Comparison of ENCODE assay signal across 11 cellular contexts in genomic region chr12:53096089-53096741, GRCh38. TPM values are rescaled to one million over a fixed set of nuclear protein-coding genes. Genes with fewer than 3 reads are reported as not detected.
DNase-seq lines count a peak whose midpoint lies in the region; ATAC-seq, FAIRE-seq and TF ChIP-seq lines count a peak whose summit lies in the region.
"Had no signal": no experiment of that assay in that cellular context is flagged by ENCODE, and none has a peak within 500 bp of the region (broad histone marks: within the 10 kb centered on the region; RNA-seq: fewer than 3 reads in every experiment).

No MANE protein-coding gene starts in this region.

- no peak for FAIRE-seq in GM19239 (lab: Jason Lieb, UNC)
- FAIRE-seq: TTC549 had no signal

- no peak for ATAC-seq in activated T-cell treated with anti-CD3 and anti-CD28 coated beads, Interleukin-2, amount 50 U/mL, for 72 hours (replicated peaks in 1 of 2)
- no peak for ATAC-seq in central memory CD8-positive, alpha-beta T cell (replicated peaks; ENCODE audit: extremely low read depth, poor library complexity, severe bottlenecking)
- ATAC-seq in lower lobe of right lung = peak in 1 of 2 donors; percentile 22
- peak; percentile 32 for ATAC-seq in upper lobe of right lung

- H3K27me3 Mint-ChIP-seq in activated T-cell treated with anti-CD3 and anti-CD28 coated beads, Interleukin-2, amount 50 U/mL, for 72 hours (ENCODE audit: low read depth) = peaks cover 15% of the 10 kb centered on the region
- H3K27me3 Mint-ChIP-seq in central memory CD8-positive, alpha-beta T cell = peaks cover 13% of the 10 kb centered on the region

- no peak for DNase-seq in activated T-cell treated with anti-CD3 and anti-CD28 coated beads, Interleukin-2, amount 50 U/mL, for 72 hours
- DNase-seq in activated T-cell treated with anti-CD3 and anti-CD28 coated beads for 4 hours (no peak), lower lobe of right lung (no peak), upper lobe of right lung (no peak), GM19239 (ENCODE audit: insufficient read length, low spot score) (no peak), NOMO-1 treated with dmso at 0.1 percent for 144 hours (lab: John Stamatoyannopoulos, UW; ENCODE audit: unreplicated experiment) (no peak), NCI-H748 (lab: John Stamatoyannopoulos, UW; ENCODE audit: unreplicated experiment) (no peak)
- no peak for DNase-seq in central memory CD8-positive, alpha-beta T cell (ENCODE audit: low spot score in 2 of 2)
- DNase-seq: DND-41 had no signal

- no peaks in the 10 kb centered on the region for H3K9me3 Mint-ChIP-seq in activated T-cell treated with anti-CD3 and anti-CD28 coated beads, Interleukin-2, amount 50 U/mL, for 72 hours
- H3K9me3 Mint-ChIP-seq in central memory CD8-positive, alpha-beta T cell = no peaks in the 10 kb centered on the region

- peaks cover 35% of the 10 kb centered on the region for H3K4me1 Mint-ChIP-seq in activated T-cell treated with anti-CD3 and anti-CD28 coated beads, Interleukin-2, amount 50 U/mL, for 72 hours (ENCODE audit: low read depth)
- H3K4me1 Mint-ChIP-seq in central memory CD8-positive, alpha-beta T cell = peaks cover 35% of the 10 kb centered on the region

- H3K36me3 ChIP-seq in lower lobe of right lung (no peaks in the 10 kb centered on the region), upper lobe of right lung (no peaks in the 10 kb centered on the region)

- intact Hi-C loops in lower lobe of right lung (cut with DNase I) (no loop called here), upper lobe of right lung (cut with DNase I) (no loop called here)

- H3K4me1 ChIP-seq in lower lobe of right lung (peaks cover 35% of the 10 kb centered on the region), upper lobe of right lung (peaks cover 35% of the 10 kb centered on the region)

- TF ChIP-seq CTCF in lower lobe of right lung (IDR thresholded peaks at IDR 0.05) = no peak
- TF ChIP-seq CTCF in upper lobe of right lung (IDR thresholded peaks at IDR 0.05) = no peak

- no peaks in the 10 kb centered on the region for H3K27me3 ChIP-seq in lower lobe of right lung (ENCODE audit: low read depth)
- H3K27me3 ChIP-seq in upper lobe of right lung = no peaks in the 10 kb centered on the region

- H3K36me3 Mint-ChIP-seq in activated T-cell treated with anti-CD3 and anti-CD28 coated beads, Interleukin-2, amount 50 U/mL, for 72 hours (ENCODE audit: insufficient read depth in 2 of 2) = no peaks in the 10 kb centered on the region
- peaks cover 1% of the 10 kb centered on the region for H3K36me3 Mint-ChIP-seq in central memory CD8-positive, alpha-beta T cell (ENCODE audit: insufficient read depth)

- H3K27ac ChIP-seq in lower lobe of right lung (peak overlapping the region; percentile 78), upper lobe of right lung (peak overlapping the region; percentile 36)

- H3K27ac Mint-ChIP-seq in activated T-cell treated with anti-CD3 and anti-CD28 coated beads, Interleukin-2, amount 50 U/mL, for 72 hours = no peak overlapping the region
- no peak overlapping the region for H3K27ac Mint-ChIP-seq in central memory CD8-positive, alpha-beta T cell (ENCODE audit: low read depth)

- peak overlapping the region; percentile 62 for H3K4me3 ChIP-seq in lower lobe of right lung
- peak overlapping the region; percentile 58 for H3K4me3 ChIP-seq in upper lobe of right lung

- H3K4me3 Mint-ChIP-seq in activated T-cell treated with anti-CD3 and anti-CD28 coated beads, Interleukin-2, amount 50 U/mL, for 72 hours = peak overlapping the region; percentile 80 to 92
- peak overlapping the region; percentile 41 for H3K4me3 Mint-ChIP-seq in central memory CD8-positive, alpha-beta T cell

- H3K9me3 ChIP-seq in lower lobe of right lung (no peaks in the 10 kb centered on the region), upper lobe of right lung (no peaks in the 10 kb centered on the region)

RNA-seq across cellular contexts. Expression of gene IGFBP6, which starts 1.3 kb away (rescaled TPM):
- total RNA-seq in activated T-cell treated with anti-CD3 and anti-CD28 coated beads, Interleukin-2, amount 50 U/mL, for 72 hours = 1 to 10 TPM; 5.7 to 9.2 TPM
- total RNA-seq in lower lobe of right lung (58.5 TPM), upper lobe of right lung (34.6 TPM)
- total RNA-seq: mononuclear cell had no signal

RNA-seq across cellular contexts. Expression of gene SOAT2, which starts 7.1 kb away (rescaled TPM):
- total RNA-seq in activated T-cell treated with anti-CD3 and anti-CD28 coated beads, Interleukin-2, amount 50 U/mL, for 72 hours = 1 to 10 TPM; 2.2 to 7.9 TPM
- total RNA-seq in lower lobe of right lung (not detected), upper lobe of right lung (not detected)

RNA-seq across cellular contexts. Expression of gene SPRYD3, which starts 17.0 kb away (rescaled TPM):
- total RNA-seq in activated T-cell treated with anti-CD3 and anti-CD28 coated beads, Interleukin-2, amount 50 U/mL, for 72 hours = 10 to 100 TPM; 30.0 to 31.5 TPM
- total RNA-seq in lower lobe of right lung (47.9 TPM), upper lobe of right lung (50.4 TPM)

RNA-seq across cellular contexts. Expression of gene TNS2, which starts 46.4 kb away (rescaled TPM):
- 1 to 10 TPM; 1.5 to 2.6 TPM for total RNA-seq in activated T-cell treated with anti-CD3 and anti-CD28 coated beads, Interleukin-2, amount 50 U/mL, for 72 hours
- total RNA-seq in lower lobe of right lung (186 TPM), upper lobe of right lung (232 TPM)
